Comparison of ENCODE assay signal across 1 cellular context in the genomic region with DNA sequence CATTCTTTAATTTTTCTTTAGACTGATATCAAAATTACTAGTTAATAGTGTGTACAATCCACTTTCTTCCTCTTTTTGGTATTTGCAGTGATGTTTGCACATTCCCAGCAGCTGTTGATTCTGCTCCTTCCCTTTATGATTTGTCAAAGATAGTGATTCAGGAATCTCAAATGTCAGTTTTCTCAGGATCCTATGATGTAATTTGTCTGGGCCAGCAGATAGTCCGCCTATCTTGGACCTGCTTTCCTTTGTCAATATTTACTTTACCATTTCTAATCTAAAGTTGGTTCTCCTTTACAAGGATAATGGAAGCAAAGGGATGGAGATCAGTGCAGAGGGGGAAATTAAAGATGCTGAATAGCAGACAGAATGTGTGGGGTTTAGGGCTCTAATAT.
TF ChIP-seq lines count a peak whose summit lies in the region.

No MANE protein-coding gene starts in this region.

TF ChIP-seq in K562, 482 proteins besides CTCF, POLR2A, EP300 and RAD21 (continued from another document and continues in another):
- no peak for TF ChIP-seq GTF2F1 (IDR thresholded peaks at IDR 0.05; ENCODE audit: low read depth, low read length)
- TF ChIP-seq, protein P1, sequence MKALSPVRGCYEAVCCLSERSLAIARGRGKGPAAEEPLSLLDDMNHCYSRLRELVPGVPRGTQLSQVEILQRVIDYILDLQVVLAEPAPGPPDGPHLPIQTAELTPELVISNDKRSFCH (CRISPR knock-in tag; IDR thresholded peaks at IDR 0.05) = no peak
- TF ChIP-seq, protein P1 (tag; IDR thresholded peaks at IDR 0.05) = 0 out of 2 replicates have a peak, but pooled peaks have one; percentile 31
- peak in 1 of 2 experiments; percentile 59; a peak in 2 of 4 replicates for TF ChIP-seq RCOR1 (IDR thresholded peaks at IDR 0.05; ENCODE audit: borderline replicate concordance in 1 of 2, low read depth in 2 of 2, low read length in 2 of 2)
- no peak for TF ChIP-seq ZNF445 (CRISPR knock-in tag; IDR thresholded peaks at IDR 0.05; ENCODE audit: low read depth)
- TF ChIP-seq CBFA2T2 (conservative IDR thresholded peaks at IDR 0.05) = 0 out of 2 replicates have a peak, but pooled peaks have one; percentile 12
- TF ChIP-seq ZNF133 (CRISPR knock-in tag; IDR thresholded peaks at IDR 0.05) = no peak
- peak; percentile 90 for TF ChIP-seq ATF7 (IDR thresholded peaks at IDR 0.05)
- no peak for TF ChIP-seq HNRNPK (IDR thresholded peaks at IDR 0.05; ENCODE audit: low read depth, low read length, poor library complexity, severe bottlenecking)
- no peak for TF ChIP-seq ZNF174 (CRISPR knock-in tag; IDR thresholded peaks at IDR 0.05)
- no peak for TF ChIP-seq SP2 (IDR thresholded peaks at IDR 0.05; ENCODE audit: extremely low read depth, low read depth, low read length, poor library complexity, severe bottlenecking)
- TF ChIP-seq, protein P2, sequence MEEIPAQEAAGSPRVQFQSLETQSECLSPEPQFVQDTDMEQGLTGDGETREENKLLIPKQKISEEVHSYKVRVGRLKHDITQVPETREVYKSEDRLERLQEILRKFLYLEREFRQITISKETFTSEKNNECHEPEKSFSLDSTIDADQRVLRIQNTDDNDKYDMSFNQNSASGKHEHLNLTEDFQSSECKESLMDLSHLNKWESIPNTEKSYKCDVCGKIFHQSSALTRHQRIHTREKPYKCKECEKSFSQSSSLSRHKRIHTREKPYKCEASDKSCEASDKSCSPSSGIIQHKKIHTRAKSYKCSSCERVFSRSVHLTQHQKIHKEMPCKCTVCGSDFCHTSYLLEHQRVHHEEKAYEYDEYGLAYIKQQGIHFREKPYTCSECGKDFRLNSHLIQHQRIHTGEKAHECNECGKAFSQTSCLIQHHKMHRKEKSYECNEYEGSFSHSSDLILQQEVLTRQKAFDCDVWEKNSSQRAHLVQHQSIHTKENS (CRISPR knock-in tag; IDR thresholded peaks at IDR 0.05) = no peak
- no peak for TF ChIP-seq ZNF140 (CRISPR knock-in tag; IDR thresholded peaks at IDR 0.05)
- TF ChIP-seq MTF1 (CRISPR knock-in tag; IDR thresholded peaks at IDR 0.05; ENCODE audit: borderline replicate concordance) = no peak
- no peak for TF ChIP-seq ZNF707 (CRISPR knock-in tag; conservative IDR thresholded peaks at IDR 0.05)
- TF ChIP-seq, protein P3, sequence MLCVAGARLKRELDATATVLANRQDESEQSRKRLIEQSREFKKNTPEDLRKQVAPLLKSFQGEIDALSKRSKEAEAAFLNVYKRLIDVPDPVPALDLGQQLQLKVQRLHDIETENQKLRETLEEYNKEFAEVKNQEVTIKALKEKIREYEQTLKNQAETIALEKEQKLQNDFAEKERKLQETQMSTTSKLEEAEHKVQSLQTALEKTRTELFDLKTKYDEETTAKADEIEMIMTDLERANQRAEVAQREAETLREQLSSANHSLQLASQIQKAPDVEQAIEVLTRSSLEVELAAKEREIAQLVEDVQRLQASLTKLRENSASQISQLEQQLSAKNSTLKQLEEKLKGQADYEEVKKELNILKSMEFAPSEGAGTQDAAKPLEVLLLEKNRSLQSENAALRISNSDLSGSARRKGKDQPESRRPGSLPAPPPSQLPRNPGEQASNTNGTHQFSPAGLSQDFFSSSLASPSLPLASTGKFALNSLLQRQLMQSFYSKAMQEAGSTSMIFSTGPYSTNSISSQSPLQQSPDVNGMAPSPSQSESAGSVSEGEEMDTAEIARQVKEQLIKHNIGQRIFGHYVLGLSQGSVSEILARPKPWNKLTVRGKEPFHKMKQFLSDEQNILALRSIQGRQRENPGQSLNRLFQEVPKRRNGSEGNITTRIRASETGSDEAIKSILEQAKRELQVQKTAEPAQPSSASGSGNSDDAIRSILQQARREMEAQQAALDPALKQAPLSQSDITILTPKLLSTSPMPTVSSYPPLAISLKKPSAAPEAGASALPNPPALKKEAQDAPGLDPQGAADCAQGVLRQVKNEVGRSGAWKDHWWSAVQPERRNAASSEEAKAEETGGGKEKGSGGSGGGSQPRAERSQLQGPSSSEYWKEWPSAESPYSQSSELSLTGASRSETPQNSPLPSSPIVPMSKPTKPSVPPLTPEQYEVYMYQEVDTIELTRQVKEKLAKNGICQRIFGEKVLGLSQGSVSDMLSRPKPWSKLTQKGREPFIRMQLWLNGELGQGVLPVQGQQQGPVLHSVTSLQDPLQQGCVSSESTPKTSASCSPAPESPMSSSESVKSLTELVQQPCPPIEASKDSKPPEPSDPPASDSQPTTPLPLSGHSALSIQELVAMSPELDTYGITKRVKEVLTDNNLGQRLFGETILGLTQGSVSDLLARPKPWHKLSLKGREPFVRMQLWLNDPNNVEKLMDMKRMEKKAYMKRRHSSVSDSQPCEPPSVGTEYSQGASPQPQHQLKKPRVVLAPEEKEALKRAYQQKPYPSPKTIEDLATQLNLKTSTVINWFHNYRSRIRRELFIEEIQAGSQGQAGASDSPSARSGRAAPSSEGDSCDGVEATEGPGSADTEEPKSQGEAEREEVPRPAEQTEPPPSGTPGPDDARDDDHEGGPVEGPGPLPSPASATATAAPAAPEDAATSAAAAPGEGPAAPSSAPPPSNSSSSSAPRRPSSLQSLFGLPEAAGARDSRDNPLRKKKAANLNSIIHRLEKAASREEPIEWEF (CRISPR knock-in tag; IDR thresholded peaks at IDR 0.05) = no peak
- 0 out of 2 replicates have a peak, but pooled peaks have one; percentile 17 for TF ChIP-seq HDAC2 (IDR thresholded peaks at IDR 0.05)
- TF ChIP-seq MTA1 (IDR thresholded peaks at IDR 0.05; ENCODE audit: borderline replicate concordance) = no peak
- TF ChIP-seq ZSCAN32 (CRISPR knock-in tag; IDR thresholded peaks at IDR 0.05) = no peak
- TF ChIP-seq, protein P4, sequence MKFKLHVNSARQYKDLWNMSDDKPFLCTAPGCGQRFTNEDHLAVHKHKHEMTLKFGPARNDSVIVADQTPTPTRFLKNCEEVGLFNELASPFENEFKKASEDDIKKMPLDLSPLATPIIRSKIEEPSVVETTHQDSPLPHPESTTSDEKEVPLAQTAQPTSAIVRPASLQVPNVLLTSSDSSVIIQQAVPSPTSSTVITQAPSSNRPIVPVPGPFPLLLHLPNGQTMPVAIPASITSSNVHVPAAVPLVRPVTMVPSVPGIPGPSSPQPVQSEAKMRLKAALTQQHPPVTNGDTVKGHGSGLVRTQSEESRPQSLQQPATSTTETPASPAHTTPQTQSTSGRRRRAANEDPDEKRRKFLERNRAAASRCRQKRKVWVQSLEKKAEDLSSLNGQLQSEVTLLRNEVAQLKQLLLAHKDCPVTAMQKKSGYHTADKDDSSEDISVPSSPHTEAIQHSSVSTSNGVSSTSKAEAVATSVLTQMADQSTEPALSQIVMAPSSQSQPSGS (CRISPR knock-in tag; IDR thresholded peaks at IDR 0.05) = no peak
- TF ChIP-seq USF2 (CRISPR knock-in tag; IDR thresholded peaks at IDR 0.05) = no peak
- TF ChIP-seq ZKSCAN1 (IDR thresholded peaks at IDR 0.05; ENCODE audit: low read depth, low read length) = no peak
- no peak for TF ChIP-seq ZNF121 (CRISPR knock-in tag; conservative IDR thresholded peaks at IDR 0.05)
- no peak for TF ChIP-seq CBX8 (IDR thresholded peaks at IDR 0.05; ENCODE audit: borderline replicate concordance, extremely low read depth, low read depth, low read length, poor library complexity, severe bottlenecking)
- no peak for TF ChIP-seq BRD4 (IDR thresholded peaks at IDR 0.05)
- TF ChIP-seq ZNF695 (CRISPR knock-in tag; IDR thresholded peaks at IDR 0.05) = no peak
- TF ChIP-seq, protein P5, sequence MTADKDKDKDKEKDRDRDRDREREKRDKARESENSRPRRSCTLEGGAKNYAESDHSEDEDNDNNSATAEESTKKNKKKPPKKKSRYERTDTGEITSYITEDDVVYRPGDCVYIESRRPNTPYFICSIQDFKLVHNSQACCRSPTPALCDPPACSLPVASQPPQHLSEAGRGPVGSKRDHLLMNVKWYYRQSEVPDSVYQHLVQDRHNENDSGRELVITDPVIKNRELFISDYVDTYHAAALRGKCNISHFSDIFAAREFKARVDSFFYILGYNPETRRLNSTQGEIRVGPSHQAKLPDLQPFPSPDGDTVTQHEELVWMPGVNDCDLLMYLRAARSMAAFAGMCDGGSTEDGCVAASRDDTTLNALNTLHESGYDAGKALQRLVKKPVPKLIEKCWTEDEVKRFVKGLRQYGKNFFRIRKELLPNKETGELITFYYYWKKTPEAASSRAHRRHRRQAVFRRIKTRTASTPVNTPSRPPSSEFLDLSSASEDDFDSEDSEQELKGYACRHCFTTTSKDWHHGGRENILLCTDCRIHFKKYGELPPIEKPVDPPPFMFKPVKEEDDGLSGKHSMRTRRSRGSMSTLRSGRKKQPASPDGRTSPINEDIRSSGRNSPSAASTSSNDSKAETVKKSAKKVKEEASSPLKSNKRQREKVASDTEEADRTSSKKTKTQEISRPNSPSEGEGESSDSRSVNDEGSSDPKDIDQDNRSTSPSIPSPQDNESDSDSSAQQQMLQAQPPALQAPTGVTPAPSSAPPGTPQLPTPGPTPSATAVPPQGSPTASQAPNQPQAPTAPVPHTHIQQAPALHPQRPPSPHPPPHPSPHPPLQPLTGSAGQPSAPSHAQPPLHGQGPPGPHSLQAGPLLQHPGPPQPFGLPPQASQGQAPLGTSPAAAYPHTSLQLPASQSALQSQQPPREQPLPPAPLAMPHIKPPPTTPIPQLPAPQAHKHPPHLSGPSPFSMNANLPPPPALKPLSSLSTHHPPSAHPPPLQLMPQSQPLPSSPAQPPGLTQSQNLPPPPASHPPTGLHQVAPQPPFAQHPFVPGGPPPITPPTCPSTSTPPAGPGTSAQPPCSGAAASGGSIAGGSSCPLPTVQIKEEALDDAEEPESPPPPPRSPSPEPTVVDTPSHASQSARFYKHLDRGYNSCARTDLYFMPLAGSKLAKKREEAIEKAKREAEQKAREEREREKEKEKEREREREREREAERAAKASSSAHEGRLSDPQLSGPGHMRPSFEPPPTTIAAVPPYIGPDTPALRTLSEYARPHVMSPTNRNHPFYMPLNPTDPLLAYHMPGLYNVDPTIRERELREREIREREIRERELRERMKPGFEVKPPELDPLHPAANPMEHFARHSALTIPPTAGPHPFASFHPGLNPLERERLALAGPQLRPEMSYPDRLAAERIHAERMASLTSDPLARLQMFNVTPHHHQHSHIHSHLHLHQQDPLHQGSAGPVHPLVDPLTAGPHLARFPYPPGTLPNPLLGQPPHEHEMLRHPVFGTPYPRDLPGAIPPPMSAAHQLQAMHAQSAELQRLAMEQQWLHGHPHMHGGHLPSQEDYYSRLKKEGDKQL (CRISPR knock-in tag; IDR thresholded peaks at IDR 0.05; ENCODE audit: borderline replicate concordance) = no peak
- TF ChIP-seq TAL1 (IDR thresholded peaks at IDR 0.05) = peak; percentile 66; the same call in 1 of the 2 replicates
- TF ChIP-seq ZBTB8A (IDR thresholded peaks at IDR 0.05; ENCODE audit: partially characterized antibody) = no peak
- TF ChIP-seq RBFOX2 (IDR thresholded peaks at IDR 0.05; ENCODE audit: low read depth, low read length) = no peak
- no peak for TF ChIP-seq SFPQ (IDR thresholded peaks at IDR 0.05; ENCODE audit: low read depth, low read length)
- TF ChIP-seq CHAMP1 (IDR thresholded peaks at IDR 0.05) = no peak
- TF ChIP-seq HNRNPUL1 (IDR thresholded peaks at IDR 0.05; ENCODE audit: low read length) = no peak
- peak; percentile 48; the same call in 1 of the 2 replicates for TF ChIP-seq TCF3 (CRISPR knock-in tag; IDR thresholded peaks at IDR 0.05)
- TF ChIP-seq CTBP1 (IDR thresholded peaks at IDR 0.05; ENCODE audit: borderline replicate concordance) = peak; percentile 86
